In the genomic region with DNA sequence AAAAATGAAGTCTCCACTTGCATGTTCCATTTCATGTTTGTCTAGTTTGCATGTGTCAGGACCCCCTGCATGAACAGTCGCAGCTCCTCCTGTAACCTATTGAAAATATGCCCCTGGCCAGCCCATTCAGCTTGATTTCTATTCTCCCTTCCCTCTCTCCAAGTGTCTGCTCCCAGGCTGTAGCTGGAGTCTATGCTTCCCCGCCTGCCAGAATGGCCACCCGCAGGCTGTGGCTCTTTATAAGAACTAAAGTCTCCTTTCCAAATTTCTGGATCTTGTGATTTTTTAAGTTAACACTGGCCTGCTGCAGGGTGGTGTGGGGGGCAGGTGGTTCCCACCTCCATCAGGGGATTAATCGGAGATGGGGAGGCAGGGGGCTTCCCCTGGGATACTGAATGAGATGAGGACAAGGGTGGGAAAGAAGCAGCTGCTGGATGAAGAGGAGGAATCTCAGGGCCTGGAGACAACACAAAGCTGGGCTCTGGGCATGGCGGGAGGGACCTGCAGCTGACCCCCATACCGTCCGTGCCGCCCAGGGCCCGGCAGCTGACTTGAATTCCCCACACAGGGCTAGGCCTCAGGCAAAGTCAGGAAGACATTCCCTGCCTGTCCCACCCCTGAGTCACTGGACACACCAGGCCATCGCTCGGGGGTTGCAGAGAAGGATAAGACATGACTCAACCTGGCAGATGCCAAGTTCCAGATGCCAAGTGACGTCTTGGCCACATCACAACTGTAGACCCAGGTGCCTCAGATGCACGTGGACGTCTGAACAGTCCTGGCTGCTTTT, we compare ENCODE assay signal across 1 cellular context.
TF ChIP-seq lines count a peak whose summit lies in the region.

No MANE protein-coding gene starts in this region.

TF ChIP-seq in IMR-90, 13 proteins besides CTCF, POLR2A, EP300 and RAD21:
- TF ChIP-seq USF2 (IDR thresholded peaks at IDR 0.05; ENCODE audit: low read depth, low read length): no peak
- no peak for TF ChIP-seq MAZ (IDR thresholded peaks at IDR 0.05; ENCODE audit: borderline replicate concordance, low read depth, low read length)
- no peak for TF ChIP-seq CEBPB (IDR thresholded peaks at IDR 0.05; ENCODE audit: low read depth, low read length)
- no peak for TF ChIP-seq NFE2L2 (IDR thresholded peaks at IDR 0.05; ENCODE audit: low read depth, low read length)
- no peak for TF ChIP-seq SMC3 (IDR thresholded peaks at IDR 0.05; ENCODE audit: low read depth, low read length)
- TF ChIP-seq MAFK (IDR thresholded peaks at IDR 0.05; ENCODE audit: low read depth, low read length): no peak
- TF ChIP-seq ELK1 (IDR thresholded peaks at IDR 0.05; ENCODE audit: borderline replicate concordance, low read depth, low read length): no peak
- no peak for TF ChIP-seq RFX5 (IDR thresholded peaks at IDR 0.05; ENCODE audit: low read depth, low read length)
- TF ChIP-seq FOS (IDR thresholded peaks at IDR 0.05; ENCODE audit: low read depth, low read length): no peak
